ENCODE assay signal across 31 cellular contexts in the genomic region with DNA sequence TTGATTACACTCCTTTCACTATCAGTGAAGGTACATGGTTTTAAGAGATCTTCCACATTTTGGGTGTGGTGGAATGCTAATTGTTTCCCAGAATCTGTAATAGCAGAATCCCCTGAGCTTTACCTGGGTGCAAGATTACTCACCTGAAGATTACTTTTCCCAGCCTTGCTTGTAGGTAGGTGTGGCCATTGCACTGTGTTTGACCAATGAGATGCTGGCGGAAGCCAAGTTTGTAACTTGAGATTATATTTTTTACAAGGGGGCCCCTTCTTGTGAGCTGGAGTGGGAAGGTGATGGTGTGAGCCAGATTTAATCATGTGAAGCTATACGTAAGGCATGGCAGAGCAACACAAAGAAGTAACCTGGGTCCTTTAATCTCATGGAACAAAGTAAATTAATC.
"Had no signal": no experiment of that assay in that cellular context is flagged by ENCODE, and none has a peak within 500 bp of the region (broad histone marks: within the 10 kb centered on the region; RNA-seq: fewer than 3 reads in every experiment).

No MANE protein-coding gene starts in this region.

- H3K4me1 Mint-ChIP-seq: activated CD4-positive, alpha-beta T cell treated with anti-CD3 and anti-CD28 coated beads for 36 hours; activated CD4-positive, alpha-beta T cell treated with anti-CD3 and anti-CD28 coated beads, Interleukin-2, amount 10 ng/mL, durations not matched to agents 24 days and 14 days; activated naive CD4-positive, alpha-beta T cell treated with anti-CD3 and anti-CD28 coated beads, Interleukin-2, amount 10 ng/mL, durations not matched to agents 7 days and 5 days; activated naive CD8-positive, alpha-beta T cell treated with anti-CD3 and anti-CD28 coated beads, Interleukin-2, amount 10 ng/mL, durations not matched to agents 7 days and 5 days; T-helper 17 cell had no signal

- H3K9me3 ChIP-seq: colonic mucosa had no signal

- H3K4me1 ChIP-seq: ascending aorta, breast epithelium, colonic mucosa, gastroesophageal sphincter, heart right ventricle had no signal

- ATAC-seq: activated CD4-positive, alpha-beta T cell treated with anti-CD3 and anti-CD28 coated beads for 36 hours; activated naive CD4-positive, alpha-beta T cell treated with anti-CD3 and anti-CD28 coated beads, Interleukin-2, amount 50 U/mL, for 72 hours; activated T-cell treated with anti-CD3 and anti-CD28 coated beads, Interleukin-2, amount 50 U/mL, for 72 hours; gastroesophageal sphincter; heart right ventricle; T-helper 17 cell had no signal

- DNase-seq: activated CD4-positive, alpha-beta memory T cell treated with anti-CD3 and anti-CD28 coated beads for 36 hours; activated CD4-positive, alpha-beta T cell treated with anti-CD3 and anti-CD28 coated beads for 36 hours; activated CD4-positive, alpha-beta T cell treated with anti-CD3 and anti-CD28 coated beads, Interleukin-2, amount 10 ng/mL, durations not matched to agents 24 days and 14 days; activated CD4-positive, CD25-positive, alpha-beta regulatory T cell; activated CD4-positive, CD25-positive, alpha-beta regulatory T cell treated with anti-CD3 and anti-CD28 coated beads, Interleukin-2, amount 50 U/mL, for 72 hours; activated CD8-positive, alpha-beta memory T cell treated with anti-CD3 and anti-CD28 coated beads, Interleukin-2, amount 50 U/mL, for 48 hours; activated gamma-delta T cell; activated naive CD4-positive, alpha-beta T cell; activated naive CD4-positive, alpha-beta T cell treated with anti-CD3 and anti-CD28 coated beads, Interleukin-2, amount 10 ng/mL, durations not matched to agents 7 days and 5 days; activated naive CD8-positive, alpha-beta T cell treated with anti-CD3 and anti-CD28 coated beads, Interleukin-2, amount 10 ng/mL, durations not matched to agents 7 days and 5 days; activated T-cell treated with anti-CD3 and anti-CD28 coated beads for 4 hours; activated T-cell treated with anti-CD3 and anti-CD28 coated beads, Interleukin-2, amount 50 U/mL, for 24 hours; activated T-cell treated with anti-CD3 and anti-CD28 coated beads, Interleukin-2, amount 50 U/mL, for 72 hours; central memory CD4-positive, alpha-beta T cell; cerebellar nuclear complex; colonic mucosa; effector CD8-positive, alpha-beta T cell; esophagus squamous epithelium; foreskin melanocyte; heart right ventricle; T-helper 17 cell; T1000; WERI-Rb-1 had no signal

- H3K4me3 Mint-ChIP-seq: activated CD4-positive, alpha-beta memory T cell treated with anti-CD3 and anti-CD28 coated beads for 36 hours; activated CD4-positive, alpha-beta T cell treated with anti-CD3 and anti-CD28 coated beads for 36 hours; activated CD4-positive, alpha-beta T cell treated with anti-CD3 and anti-CD28 coated beads, Interleukin-2, amount 10 ng/mL, durations not matched to agents 24 days and 14 days; activated naive CD4-positive, alpha-beta T cell treated with anti-CD3 and anti-CD28 coated beads, Interleukin-2, amount 10 ng/mL, durations not matched to agents 7 days and 5 days; activated naive CD8-positive, alpha-beta T cell treated with anti-CD3 and anti-CD28 coated beads, Interleukin-2, amount 10 ng/mL, durations not matched to agents 7 days and 5 days; activated T-cell treated with anti-CD3 and anti-CD28 coated beads, Interleukin-2, amount 50 U/mL, for 24 hours; activated T-cell treated with anti-CD3 and anti-CD28 coated beads, Interleukin-2, amount 50 U/mL, for 72 hours; T-helper 17 cell; T-helper 2 cell treated with Interferon-gamma antibody and Interleukin-4, amounts not matched to agents 5 μg/mL and 100 μg/mL, for 36 hours had no signal

- H3K27me3 ChIP-seq: ascending aorta, breast epithelium, cardiac muscle cell, colonic mucosa, esophagus squamous epithelium, gastroesophageal sphincter had no signal

- H3K4me3 ChIP-seq: ascending aorta, breast epithelium, cardiac muscle cell, colonic mucosa, esophagus squamous epithelium, gastroesophageal sphincter, heart right ventricle had no signal

- H3K27me3 Mint-ChIP-seq: activated CD4-positive, alpha-beta memory T cell treated with anti-CD3 and anti-CD28 coated beads for 36 hours; activated CD4-positive, alpha-beta T cell treated with anti-CD3 and anti-CD28 coated beads for 36 hours; activated CD4-positive, alpha-beta T cell treated with anti-CD3 and anti-CD28 coated beads, Interleukin-2, amount 10 ng/mL, durations not matched to agents 24 days and 14 days; activated naive CD4-positive, alpha-beta T cell treated with anti-CD3 and anti-CD28 coated beads, Interleukin-2, amount 10 ng/mL, durations not matched to agents 7 days and 5 days; activated naive CD8-positive, alpha-beta T cell treated with anti-CD3 and anti-CD28 coated beads, Interleukin-2, amount 10 ng/mL, durations not matched to agents 7 days and 5 days; activated T-cell treated with anti-CD3 and anti-CD28 coated beads, Interleukin-2, amount 50 U/mL, for 24 hours; brain; T-helper 17 cell had no signal

- H3K36me3 ChIP-seq: ascending aorta, breast epithelium, cardiac muscle cell, colonic mucosa, esophagus squamous epithelium, gastroesophageal sphincter, heart right ventricle, WERI-Rb-1 had no signal

- H3K36me3 Mint-ChIP-seq: activated CD4-positive, alpha-beta memory T cell treated with anti-CD3 and anti-CD28 coated beads for 36 hours; activated naive CD4-positive, alpha-beta T cell treated with anti-CD3 and anti-CD28 coated beads, Interleukin-2, amount 10 ng/mL, durations not matched to agents 7 days and 5 days; activated naive CD8-positive, alpha-beta T cell treated with anti-CD3 and anti-CD28 coated beads, Interleukin-2, amount 10 ng/mL, durations not matched to agents 7 days and 5 days had no signal

- H3K27ac Mint-ChIP-seq: activated CD4-positive, alpha-beta memory T cell treated with anti-CD3 and anti-CD28 coated beads for 36 hours; activated CD4-positive, alpha-beta T cell treated with anti-CD3 and anti-CD28 coated beads for 36 hours; activated CD4-positive, alpha-beta T cell treated with anti-CD3 and anti-CD28 coated beads, Interleukin-2, amount 10 ng/mL, durations not matched to agents 24 days and 14 days; activated naive CD4-positive, alpha-beta T cell treated with anti-CD3 and anti-CD28 coated beads, Interleukin-2, amount 10 ng/mL, durations not matched to agents 7 days and 5 days; activated naive CD4-positive, alpha-beta T cell treated with anti-CD3 and anti-CD28 coated beads, Interleukin-2, amount 50 U/mL, for 72 hours; activated naive CD8-positive, alpha-beta T cell treated with anti-CD3 and anti-CD28 coated beads, Interleukin-2, amount 10 ng/mL, durations not matched to agents 7 days and 5 days; activated T-cell treated with anti-CD3 and anti-CD28 coated beads, Interleukin-2, amount 50 U/mL, for 24 hours; activated T-cell treated with anti-CD3 and anti-CD28 coated beads, Interleukin-2, amount 50 U/mL, for 72 hours; T-helper 17 cell; T-helper 2 cell treated with Interferon-gamma antibody and Interleukin-4, amounts not matched to agents 5 μg/mL and 100 μg/mL, for 36 hours had no signal

- H3K27ac ChIP-seq: ascending aorta, breast epithelium, cardiac muscle cell, colonic mucosa, epithelial cell of prostate, esophagus squamous epithelium, gastroesophageal sphincter, heart right ventricle, WERI-Rb-1 had no signal
